Comparison of ENCODE assay signal across 1 cellular context in genomic region chr3:23867400-23867799, GRCh38.
TF ChIP-seq lines count a peak whose summit lies in the region.

No MANE protein-coding gene starts in this region.

TF ChIP-seq in A549, 52 proteins besides CTCF, POLR2A, EP300 and RAD21:
- TF ChIP-seq SMC3 (IDR thresholded peaks at IDR 0.05) (0 out of 3 replicates have a peak, but pooled peaks have one; percentile 22), HOXB13 (CRISPR knock-in tag; IDR thresholded peaks at IDR 0.05; ENCODE audit: low read depth) (no peak)
